In genomic region chr2:54977149-54977548, GRCh38 we compare ENCODE assay signal across 8 cellular contexts.
A peak's percentile ranks its signal among the peaks of the same experiment; 100 is the strongest.
DNase-seq lines count a peak whose midpoint lies in the region; ATAC-seq and TF ChIP-seq lines count a peak whose summit lies in the region.

No MANE protein-coding gene starts in this region.

- no peaks in the 10 kb centered on the region for H3K9me2 ChIP-seq in OCI-LY7 (ENCODE audit: insufficient read depth, low read length)

- peak; percentile 87 for ATAC-seq in GM19025 (IDR thresholded peaks at IDR 0.05; ENCODE audit: low read depth, unreplicated experiment)
- peak; percentile 96 for ATAC-seq in HG02642 (IDR thresholded peaks at IDR 0.05; ENCODE audit: poor library complexity, unreplicated experiment)
- no peak for ATAC-seq in lower lobe of right lung

- intact Hi-C loops in OCI-LY7 (cut with micrococcal nuclease; ENCODE audit: unreplicated experiment) (loop anchor here (10.0 kb wide), 1 partner anchor 312 kb away; no protein-coding TSS in a partner anchor), sigmoid colon (cut with DNase I) (no loop called here), lower lobe of right lung (cut with DNase I) (no loop called here)

- H3K27ac ChIP-seq in OCI-LY7 (ENCODE audit: low read depth, low read length, poor library complexity, severe bottlenecking) (peak overlapping the region; percentile 12), sigmoid colon (peak overlapping the region; percentile 49 to 64 (median 52)), lower lobe of right lung (no peak overlapping the region)

- no peak for TF ChIP-seq EP300 in sigmoid colon (IDR thresholded peaks at IDR 0.05)

- H3K4me3 ChIP-seq in OCI-LY7 (ENCODE audit: low read depth, low read length, poor library complexity, severe bottlenecking) (no peak overlapping the region), sigmoid colon (no peak overlapping the region), BE2C (ENCODE audit: low read depth, low read length) (no peak overlapping the region), lower lobe of right lung (no peak overlapping the region)

- DNase-seq in OCI-LY7 (ENCODE audit: low spot score) (peak; percentile 29), sigmoid colon (no peak), SIG-M5 treated with dmso at 0.1 percent for 504 hours (lab: John Stamatoyannopoulos, UW; ENCODE audit: unreplicated experiment) (no peak), BE2C (no peak), T-helper 9 cell (no peak), lower lobe of right lung (no peak)

- H3K36me3 ChIP-seq in OCI-LY7 (ENCODE audit: insufficient read depth, low read length): peaks cover 79% of the 10 kb centered on the region
- peaks cover 0 to 18% (median 0%) of the 10 kb centered on the region in 4 donors for H3K36me3 ChIP-seq in sigmoid colon
- peaks cover 6% of the 10 kb centered on the region for H3K36me3 ChIP-seq in BE2C
- peaks cover 21% of the 10 kb centered on the region for H3K36me3 ChIP-seq in lower lobe of right lung

- no peaks in the 10 kb centered on the region for H4K20me1 ChIP-seq in OCI-LY7 (ENCODE audit: insufficient read depth, low read length)

- 44 to 60% methylated on average over 2 of the region's 2 CpGs for WGBS in sigmoid colon, 2 donors

- TF ChIP-seq CTCF in OCI-LY7 (conservative IDR thresholded peaks at IDR 0.05; ENCODE audit: low read length) (no peak), sigmoid colon (IDR thresholded peaks at IDR 0.05) (no peak), BE2C (IDR thresholded peaks at IDR 0.05; ENCODE audit: low read depth, low read length) (no peak), lower lobe of right lung (IDR thresholded peaks at IDR 0.05) (no peak)

- no TSS peak for BruUV-seq in OCI-LY7 (replicated peaks; lab: Mats Ljungman, UMichigan)

- H3K79me2 ChIP-seq in OCI-LY7 (ENCODE audit: insufficient read depth, low read depth, low read length): no peaks in the 10 kb centered on the region

- no peak for TF ChIP-seq POLR2A in sigmoid colon (IDR thresholded peaks at IDR 0.05)

- no peak overlapping the region for H2AFZ ChIP-seq in OCI-LY7 (ENCODE audit: low read length)

- peaks cover 8% of the 10 kb centered on the region for H3K4me1 ChIP-seq in OCI-LY7 (ENCODE audit: insufficient read depth, low read length, poor library complexity, severe bottlenecking)
- peaks cover 0 to 77% (median 58%) of the 10 kb centered on the region in 4 donors for H3K4me1 ChIP-seq in sigmoid colon
- H3K4me1 ChIP-seq in BE2C: no peaks in the 10 kb centered on the region
- H3K4me1 ChIP-seq in lower lobe of right lung: peaks cover 60% of the 10 kb centered on the region

- POLR2A ChIA-PET in OCI-LY7 (lab: Charles Lee): interaction anchor here (0.6 to 1.2 kb wide), 7 partner anchors 8 to 250 kb away, joined by 3 to 7 read pairs (median 4); no protein-coding TSS in a partner anchor

- no peaks in the 10 kb centered on the region for H3K9me3 ChIP-seq in OCI-LY7 (ENCODE audit: low read length)
- no peaks in the 10 kb centered on the region for H3K9me3 ChIP-seq in sigmoid colon
- H3K9me3 ChIP-seq in BE2C: no peaks in the 10 kb centered on the region
- no peaks in the 10 kb centered on the region for H3K9me3 ChIP-seq in lower lobe of right lung

- H3K27me3 ChIP-seq in sigmoid colon: no peaks in the 10 kb centered on the region
- no peaks in the 10 kb centered on the region for H3K27me3 ChIP-seq in BE2C
- no peaks in the 10 kb centered on the region for H3K27me3 ChIP-seq in lower lobe of right lung (ENCODE audit: low read depth)

- CTCF ChIA-PET in OCI-LY7 (lab: Charles Lee; ENCODE audit: unreplicated experiment): no interaction called here

- no peak overlapping the region for H3K4me2 ChIP-seq in OCI-LY7 (ENCODE audit: low read length)

Comparison
In these comparisons a context has a peak if more than half of its experiments do, and no peak if none do; other contexts are left out.
1. ATAC-seq: peak in GM19025 (single experiment) and HG02642 (single experiment); none in lower lobe of right lung (0 of 2).